In genomic region chr2:8098952-8099582, GRCh38 we compare ENCODE assay signal across 13 cellular contexts.
DNase-seq lines count a peak whose midpoint lies in the region; ATAC-seq lines count a peak whose summit lies in the region.
"Had no signal": no experiment of that assay in that cellular context is flagged by ENCODE, and none has a peak within 500 bp of the region (broad histone marks: within the 10 kb centered on the region; RNA-seq: fewer than 3 reads in every experiment).

No MANE protein-coding gene starts in this region.

- H3K4me3 Mint-ChIP-seq in activated CD4-positive, alpha-beta T cell treated with anti-CD3 and anti-CD28 coated beads for 36 hours: no peak overlapping the region
- no peak overlapping the region for H3K4me3 Mint-ChIP-seq in activated T-helper 1 cell treated with anti-CD3 and anti-CD28 coated beads, Interleukin-12 subunit alpha, Interleukin-12 subunit beta, Interleukin-2, Interleukin-4 antibody, amounts not matched to agents 30 ng/mL and 10 ng/mL and 1 ng/mL, durations not matched to agents 14 hours and 24 hours and 36 hours
- H3K4me3 Mint-ChIP-seq in stimulated activated effector memory CD8-positive, alpha-beta T cell treated with anti-CD3 and anti-CD28 coated beads, Interleukin-12 subunit alpha, Interleukin-12 subunit beta, amount 100 ng/mL, for 72 hours: no peak overlapping the region
- H3K4me3 Mint-ChIP-seq: CD4-positive, CD25-positive, alpha-beta regulatory T cell; HFFc6 had no signal

- peaks cover 4% of the 10 kb centered on the region for H3K4me1 Mint-ChIP-seq in activated CD4-positive, alpha-beta T cell treated with anti-CD3 and anti-CD28 coated beads for 36 hours
- H3K4me1 Mint-ChIP-seq in activated T-helper 1 cell treated with anti-CD3 and anti-CD28 coated beads, Interleukin-12 subunit alpha, Interleukin-12 subunit beta, Interleukin-2, Interleukin-4 antibody, amounts not matched to agents 30 ng/mL and 10 ng/mL and 1 ng/mL, durations not matched to agents 14 hours and 24 hours and 36 hours (ENCODE audit: low read depth): peaks cover 4% of the 10 kb centered on the region
- H3K4me1 Mint-ChIP-seq in stimulated activated effector memory CD8-positive, alpha-beta T cell treated with anti-CD3 and anti-CD28 coated beads, Interleukin-12 subunit alpha, Interleukin-12 subunit beta, amount 100 ng/mL, for 72 hours: peaks cover 15% of the 10 kb centered on the region
- H3K4me1 Mint-ChIP-seq: CD4-positive, CD25-positive, alpha-beta regulatory T cell had no signal

- CTCF ChIA-PET in activated CD4-positive, alpha-beta T cell treated with anti-CD3 and anti-CD28 coated beads for 36 hours (lab: Charles Lee): interaction anchor here (0.6 kb wide), 1 partner anchor 179 kb away, joined by 3 read pairs; no protein-coding TSS in a partner anchor

- no peaks in the 10 kb centered on the region for H3K9me3 Mint-ChIP-seq in activated CD4-positive, alpha-beta T cell treated with anti-CD3 and anti-CD28 coated beads for 36 hours (ENCODE audit: low read depth)
- peaks cover 20% of the 10 kb centered on the region for H3K9me3 Mint-ChIP-seq in activated T-helper 1 cell treated with anti-CD3 and anti-CD28 coated beads, Interleukin-12 subunit alpha, Interleukin-12 subunit beta, Interleukin-2, Interleukin-4 antibody, amounts not matched to agents 30 ng/mL and 10 ng/mL and 1 ng/mL, durations not matched to agents 14 hours and 24 hours and 36 hours
- no peaks in the 10 kb centered on the region for H3K9me3 Mint-ChIP-seq in stimulated activated effector memory CD8-positive, alpha-beta T cell treated with anti-CD3 and anti-CD28 coated beads, Interleukin-12 subunit alpha, Interleukin-12 subunit beta, amount 100 ng/mL, for 72 hours
- H3K9me3 Mint-ChIP-seq: HFFc6 had no signal

- intact Hi-C loops in activated CD4-positive, alpha-beta T cell treated with anti-CD3 and anti-CD28 coated beads for 36 hours (cut with DNase I, micrococcal nuclease): no loop called here
- intact Hi-C loops in activated T-helper 1 cell treated with anti-CD3 and anti-CD28 coated beads, Interleukin-12 subunit alpha, Interleukin-12 subunit beta, Interleukin-2, Interleukin-4 antibody, amounts not matched to agents 30 ng/mL and 10 ng/mL and 1 ng/mL, durations not matched to agents 14 hours and 24 hours and 36 hours (cut with micrococcal nuclease): no loop called here

- DNase-seq in activated CD4-positive, alpha-beta T cell treated with anti-CD3 and anti-CD28 coated beads for 36 hours: no peak
- no peak for DNase-seq in activated CD4-positive, alpha-beta T cell treated with anti-CD3 and anti-CD28 coated beads for 1 hour
- no peak for DNase-seq in activated T-helper 1 cell treated with anti-CD3 and anti-CD28 coated beads, Interleukin-12 subunit alpha, Interleukin-12 subunit beta, Interleukin-2, Interleukin-4 antibody, amounts not matched to agents 30 ng/mL and 10 ng/mL and 1 ng/mL, durations not matched to agents 14 hours and 24 hours and 36 hours (ENCODE audit: low spot score)
- no peak for DNase-seq in left lobe of liver (ENCODE audit: low spot score)
- no peak for DNase-seq in stimulated activated effector memory CD8-positive, alpha-beta T cell treated with anti-CD3 and anti-CD28 coated beads, Interleukin-12 subunit alpha, Interleukin-12 subunit beta, amount 100 ng/mL, for 72 hours (ENCODE audit: low spot score in 2 of 2)
- DNase-seq: 8988T; CD4-positive, CD25-positive, alpha-beta regulatory T cell; DMS53; GF-D8; HCEC 1CT; HFFc6 had no signal

- H3K27me3 Mint-ChIP-seq in activated CD4-positive, alpha-beta T cell treated with anti-CD3 and anti-CD28 coated beads for 36 hours: no peaks in the 10 kb centered on the region
- H3K27me3 Mint-ChIP-seq in activated T-helper 1 cell treated with anti-CD3 and anti-CD28 coated beads, Interleukin-12 subunit alpha, Interleukin-12 subunit beta, Interleukin-2, Interleukin-4 antibody, amounts not matched to agents 30 ng/mL and 10 ng/mL and 1 ng/mL, durations not matched to agents 14 hours and 24 hours and 36 hours (ENCODE audit: insufficient read depth): no peaks in the 10 kb centered on the region
- H3K27me3 Mint-ChIP-seq: CD4-positive, CD25-positive, alpha-beta regulatory T cell had no signal

- POLR2A ChIA-PET in activated CD4-positive, alpha-beta T cell treated with anti-CD3 and anti-CD28 coated beads for 36 hours (lab: Charles Lee): no interaction called here

- H3K27ac Mint-ChIP-seq in activated CD4-positive, alpha-beta T cell treated with anti-CD3 and anti-CD28 coated beads for 36 hours: no peak overlapping the region
- peak overlapping the region; percentile 37 for H3K27ac Mint-ChIP-seq in activated T-helper 1 cell treated with anti-CD3 and anti-CD28 coated beads, Interleukin-12 subunit alpha, Interleukin-12 subunit beta, Interleukin-2, Interleukin-4 antibody, amounts not matched to agents 30 ng/mL and 10 ng/mL and 1 ng/mL, durations not matched to agents 14 hours and 24 hours and 36 hours
- H3K27ac Mint-ChIP-seq in stimulated activated effector memory CD8-positive, alpha-beta T cell treated with anti-CD3 and anti-CD28 coated beads, Interleukin-12 subunit alpha, Interleukin-12 subunit beta, amount 100 ng/mL, for 72 hours: no peak overlapping the region
- H3K27ac Mint-ChIP-seq: CD4-positive, CD25-positive, alpha-beta regulatory T cell; HFFc6 had no signal

- ATAC-seq in activated CD4-positive, alpha-beta T cell treated with anti-CD3 and anti-CD28 coated beads for 36 hours: peak; percentile 57
- peak; percentile 78 for ATAC-seq in left lobe of liver
- ATAC-seq in stimulated activated effector memory CD8-positive, alpha-beta T cell treated with anti-CD3 and anti-CD28 coated beads, Interleukin-12 subunit alpha, Interleukin-12 subunit beta, amount 100 ng/mL, for 72 hours: peak; percentile 65
- ATAC-seq in HG03565 (IDR thresholded peaks at IDR 0.05; ENCODE audit: unreplicated experiment): no peak
- ATAC-seq in GM19467 (IDR thresholded peaks at IDR 0.05; ENCODE audit: unreplicated experiment): no peak

- H3K36me3 Mint-ChIP-seq in activated CD4-positive, alpha-beta T cell treated with anti-CD3 and anti-CD28 coated beads for 36 hours (ENCODE audit: low read depth): no peaks in the 10 kb centered on the region
- H3K36me3 Mint-ChIP-seq in activated T-helper 1 cell treated with anti-CD3 and anti-CD28 coated beads, Interleukin-12 subunit alpha, Interleukin-12 subunit beta, Interleukin-2, Interleukin-4 antibody, amounts not matched to agents 30 ng/mL and 10 ng/mL and 1 ng/mL, durations not matched to agents 14 hours and 24 hours and 36 hours (ENCODE audit: low read depth): peaks cover 1% of the 10 kb centered on the region
- no peaks in the 10 kb centered on the region for H3K36me3 Mint-ChIP-seq in stimulated activated effector memory CD8-positive, alpha-beta T cell treated with anti-CD3 and anti-CD28 coated beads, Interleukin-12 subunit alpha, Interleukin-12 subunit beta, amount 100 ng/mL, for 72 hours
- H3K36me3 Mint-ChIP-seq: CD4-positive, CD25-positive, alpha-beta regulatory T cell had no signal

Comparison
In these comparisons a context has a peak if more than half of its experiments do, and no peak if none do; other contexts are left out.
1. ATAC-seq: peak in activated CD4-positive, alpha-beta T cell treated with anti-CD3 and anti-CD28 coated beads for 36 hours (single experiment), left lobe of liver (single experiment) and stimulated activated effector memory CD8-positive, alpha-beta T cell treated with anti-CD3 and anti-CD28 coated beads, Interleukin-12 subunit alpha, Interleukin-12 subunit beta, amount 100 ng/mL, for 72 hours (single experiment); none in HG03565 (single experiment) and GM19467 (single experiment).